10 cellular contexts compared by ENCODE assay signal in genomic region chr7:95045236-95045923, GRCh38.
DNase-seq lines count a peak whose midpoint lies in the region; ATAC-seq, FAIRE-seq and TF ChIP-seq lines count a peak whose summit lies in the region.
"Had no signal": no experiment of that assay in that cellular context is flagged by ENCODE, and none has a peak within 500 bp of the region (broad histone marks: within the 10 kb centered on the region; RNA-seq: fewer than 3 reads in every experiment).

No MANE protein-coding gene starts in this region.

- H3K27me3 ChIP-seq in Panc1 (ENCODE audit: control insufficient read depth, insufficient read depth, low read length), result no peaks in the 10 kb centered on the region

- no peaks in the 10 kb centered on the region for H3K36me3 ChIP-seq in Panc1 (ENCODE audit: control insufficient read depth, insufficient read depth, low read length)
- H3K36me3 ChIP-seq: prostate gland had no signal

- H3K27ac ChIP-seq in A549 (no peak overlapping the region), Panc1 (ENCODE audit: low read length) (no peak overlapping the region)
- H3K27ac ChIP-seq: prostate gland had no signal

- FAIRE-seq in A549 (lab: Jason Lieb, UNC), result no peak
- FAIRE-seq: TTC549 had no signal

- in situ Hi-C loops in Panc1 (cut with HindIII; ENCODE audit: low pct_unique_long_range_greater_than_20kb, low sequenced_read_pairs), result no loop called here

- TF ChIP-seq EP300 in A549 (IDR thresholded peaks at IDR 0.05), result no peak

- intact Hi-C loops in Panc1 (cut with micrococcal nuclease; ENCODE audit: unreplicated experiment), result no loop called here

- WGBS in A549 (ENCODE audit: missing lambda C conversion rate), result 90% methylated on average over 8 of the region's 8 CpGs

- TF ChIP-seq CTCF in A549 (IDR thresholded peaks at IDR 0.05), result peak; percentile 48; the same call in 2 of the 3 replicates
- no peak for TF ChIP-seq CTCF in GM12865 (IDR thresholded peaks at IDR 0.05; ENCODE audit: insufficient read depth, low read depth, low read length, missing control alignments)
- TF ChIP-seq CTCF in Panc1 (IDR thresholded peaks at IDR 0.05), result peak; percentile 34; the same call in 1 of the 2 replicates
- no peak for TF ChIP-seq CTCF in omental fat pad (IDR thresholded peaks at IDR 0.05)

- no peak overlapping the region for H3K4me2 ChIP-seq in A549

- peak in 1 of 2 experiments; percentile 50 for DNase-seq in A549 (ENCODE audit: low read depth in 1 of 2, low spot score in 1 of 2)
- DNase-seq in GM12865 (ENCODE audit: low read depth), result peak; percentile 27
- DNase-seq in Panc1 (ENCODE audit: low read depth, low spot score), result no peak
- DNase-seq in globus pallidus (ENCODE audit: low spot score), result peak; percentile 70
- no peak for DNase-seq in NCI-H2029 (lab: John Stamatoyannopoulos, UW)
- no peak for DNase-seq in omental fat pad (ENCODE audit: low spot score)

- CTCF ChIA-PET in A549 (lab: Yijun Ruan, JAX) (interaction anchor here (1.0 to 1.1 kb wide), 2 partner anchors 45 to 117 kb away, joined by 3 read pairs; no protein-coding TSS in a partner anchor), Panc1 (lab: Charles Lee) (no interaction called here)

- peak; percentile 76 to 84 for TF ChIP-seq RAD21 in A549 (conservative IDR thresholded peaks at IDR 0.05 in 1 of 2, IDR thresholded peaks at IDR 0.05 in 1 of 2)

- TF ChIP-seq POLR2A in A549 (IDR thresholded peaks at IDR 0.05; ENCODE audit: low read length), result no peak

- H3K4me3 ChIP-seq in A549 (no peak overlapping the region), GM12865 (ENCODE audit: low read depth, low read length) (no peak overlapping the region), Panc1 (ENCODE audit: low read depth in 2 of 2, low read length in 2 of 2) (no peak overlapping the region)
- H3K4me3 ChIP-seq: prostate gland had no signal

- no peaks in the 10 kb centered on the region for H3K4me1 ChIP-seq in A549
- H3K4me1 ChIP-seq in Panc1 (ENCODE audit: control insufficient read depth, insufficient read depth, low read length), result no peaks in the 10 kb centered on the region
- H3K4me1 ChIP-seq: prostate gland had no signal

- peak; percentile 62 to 92; a peak in 4 of 6 replicates for ATAC-seq in A549
- peak; percentile 69; the same call in 1 of the 2 replicates for ATAC-seq in Panc1
- no peak for ATAC-seq in GM19395 (IDR thresholded peaks at IDR 0.05; ENCODE audit: unreplicated experiment)
- ATAC-seq in omental fat pad (ENCODE audit: low FRiP score), result no peak
- ATAC-seq in HG03095 (IDR thresholded peaks at IDR 0.05; ENCODE audit: unreplicated experiment), result no peak

- BruUV-seq in Panc1 (replicated peaks; lab: Mats Ljungman, UMichigan), result no TSS peak

- H3K9me3 ChIP-seq in A549 (no peaks in the 10 kb centered on the region), Panc1 (ENCODE audit: control insufficient read depth, insufficient read depth, low read depth, low read length) (no peaks in the 10 kb centered on the region)
- H3K9me3 ChIP-seq: prostate gland had no signal

- POLR2A ChIA-PET in A549 (lab: Yijun Ruan, JAX) (no interaction called here), Panc1 (lab: Charles Lee) (no interaction called here)

TF ChIP-seq in A549, 52 proteins besides CTCF, POLR2A, EP300 and RAD21:
- TF ChIP-seq SMC3 (IDR thresholded peaks at IDR 0.05), result peak; percentile 70
- no peak for TF ChIP-seq ELK1 (IDR thresholded peaks at IDR 0.05; ENCODE audit: low read depth, low read length)
- 0 out of 2 replicates have a peak, but pooled peaks have one; percentile 61 for TF ChIP-seq EHMT2 (IDR thresholded peaks at IDR 0.05; ENCODE audit: low read depth)

Comparison
In these comparisons a context has a peak if more than half of its experiments do, and no peak if none do; other contexts are left out.
1. ATAC-seq: peak in A549 (2 of 2) and Panc1 (single experiment); none in GM19395 (single experiment), omental fat pad (single experiment) and HG03095 (single experiment).
2. DNase-seq: peak in GM12865 (single experiment) and globus pallidus (single experiment); none in Panc1 (single experiment), NCI-H2029 (single experiment) and omental fat pad (single experiment).
3. CTCF ChIP-seq: peak in A549 (single experiment) and Panc1 (single experiment); none in GM12865 (single experiment) and omental fat pad (0 of 3).